7 cellular contexts compared by ENCODE assay signal in the genomic region with DNA sequence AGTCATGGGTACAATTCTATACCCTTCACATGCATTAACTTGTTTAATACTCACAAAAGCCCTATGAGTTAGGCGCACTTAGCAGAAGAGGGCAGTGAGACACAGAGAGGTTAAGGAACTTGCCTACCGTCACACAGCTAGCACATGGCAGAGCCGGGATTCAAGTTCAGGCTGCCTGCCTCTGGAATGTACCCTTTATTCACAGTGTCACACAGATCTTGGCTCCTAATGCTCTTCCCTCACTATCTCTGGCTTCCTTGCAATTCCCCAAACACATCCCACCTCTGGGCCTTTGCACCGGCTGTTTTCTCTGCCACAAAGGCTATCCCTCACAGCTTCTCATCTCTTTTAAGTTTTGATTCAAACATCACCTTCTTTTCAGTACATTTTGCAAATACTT. TPM values are rescaled to one million over a fixed set of nuclear protein-coding genes. Genes with fewer than 3 reads are reported as not detected.
"Had no signal": no experiment of that assay in that cellular context is flagged by ENCODE, and none has a peak within 500 bp of the region (broad histone marks: within the 10 kb centered on the region; RNA-seq: fewer than 3 reads in every experiment).

No MANE protein-coding gene starts in this region.

- ATAC-seq: HCT116 had no signal

- FAIRE-seq: HTR-8/SVneo had no signal

- H3K36me3 ChIP-seq: HAP-1 had no signal

- H3K9me3 ChIP-seq: HAP-1 had no signal

- H3K4me3 ChIP-seq: HAP-1 had no signal

- DNase-seq: GOT3, H7, KG1 had no signal

RNA-seq across cellular contexts. Expression of a gene that starts 25.1 kb away (rescaled TPM):
- polyA plus RNA-seq: IgD-negative memory B cell had no signal
